1 cellular context compared by ENCODE assay signal in genomic region chr1:31897534-31898100, GRCh38.
TF ChIP-seq lines count a peak whose summit lies in the region.

No MANE protein-coding gene starts in this region.

TF ChIP-seq in HEK293, 187 proteins besides CTCF, POLR2A, EP300 and RAD21 (continued from another document and continues in another):
- TF ChIP-seq PRDM2 (tag by site-specific recombination; IDR thresholded peaks at IDR 0.05; ENCODE audit: borderline replicate concordance) (no peak), ZBTB6 (tag by site-specific recombination; IDR thresholded peaks at IDR 0.05) (peak; percentile 19; the same call in 1 of the 2 replicates), TRIM28 (IDR thresholded peaks at IDR 0.05; ENCODE audit: borderline replicate concordance, low read length) (peak; percentile 44; the same call in 1 of the 2 replicates), ZNF2 (tag by site-specific recombination; IDR thresholded peaks at IDR 0.05) (peak; percentile 90), ZNF707 (tag by site-specific recombination; IDR thresholded peaks at IDR 0.05) (no peak), SETDB1 (IDR thresholded peaks at IDR 0.05; ENCODE audit: insufficient read length, low read length) (no peak), PATZ1 (tag by site-specific recombination; IDR thresholded peaks at IDR 0.05) (0 out of 2 replicates have a peak, but pooled peaks have one; percentile 18), ZNF776 (tag by site-specific recombination; IDR thresholded peaks at IDR 0.05; ENCODE audit: borderline replicate concordance) (no peak), ZBTB1 (tag by site-specific recombination; IDR thresholded peaks at IDR 0.05) (no peak), ZNF223 (tag by site-specific recombination; IDR thresholded peaks at IDR 0.05) (no peak), ELK4 (IDR thresholded peaks at IDR 0.05; ENCODE audit: borderline replicate concordance, low read depth, low read length) (no peak), REPIN1 (tag by site-specific recombination; IDR thresholded peaks at IDR 0.05; ENCODE audit: low read depth) (no peak), ZNF610 (tag by site-specific recombination; IDR thresholded peaks at IDR 0.05; ENCODE audit: borderline replicate concordance) (0 out of 2 replicates have a peak, but pooled peaks have one; percentile 16), HOXA7 (CRISPR knock-in tag; IDR thresholded peaks at IDR 0.05; ENCODE audit: borderline replicate concordance) (no peak), KLF17 (tag by site-specific recombination; IDR thresholded peaks at IDR 0.05) (no peak), ZNF670 (tag by site-specific recombination; IDR thresholded peaks at IDR 0.05; ENCODE audit: low read depth) (no peak), ZNF248 (tag by site-specific recombination; IDR thresholded peaks at IDR 0.05) (no peak), ZNF184 (tag by site-specific recombination; IDR thresholded peaks at IDR 0.05) (0 out of 2 replicates have a peak, but pooled peaks have one; percentile 58), HOXC10 (CRISPR knock-in tag; IDR thresholded peaks at IDR 0.05) (no peak), KLF10 (tag by site-specific recombination; IDR thresholded peaks at IDR 0.05) (peak; percentile 73), ZNF202 (tag by site-specific recombination; IDR thresholded peaks at IDR 0.05; ENCODE audit: borderline replicate concordance) (no peak), ZNF292 (tag by site-specific recombination; IDR thresholded peaks at IDR 0.05; ENCODE audit: borderline replicate concordance, low read depth) (no peak), ZNF623 (tag by site-specific recombination; IDR thresholded peaks at IDR 0.05) (no peak), ZNF701 (tag by site-specific recombination; IDR thresholded peaks at IDR 0.05) (no peak), ZNF114 (tag by site-specific recombination; IDR thresholded peaks at IDR 0.05) (no peak), ZNF121 (tag by site-specific recombination; IDR thresholded peaks at IDR 0.05) (no peak), ZXDB (tag by site-specific recombination; IDR thresholded peaks at IDR 0.05) (peak; percentile 83), ZNF560 (tag by site-specific recombination; IDR thresholded peaks at IDR 0.05; ENCODE audit: borderline replicate concordance) (no peak), ZNF548 (tag by site-specific recombination; IDR thresholded peaks at IDR 0.05) (no peak), ZNF274 (IDR thresholded peaks at IDR 0.05; ENCODE audit: low read length) (no peak), ZNF274 (tag by site-specific recombination; IDR thresholded peaks at IDR 0.05; ENCODE audit: borderline replicate concordance) (no peak), MYNN (tag by site-specific recombination; IDR thresholded peaks at IDR 0.05; ENCODE audit: borderline replicate concordance) (no peak), ZNF791 (tag by site-specific recombination; IDR thresholded peaks at IDR 0.05) (no peak), ZNF558 (tag by site-specific recombination; IDR thresholded peaks at IDR 0.05) (no peak; the same call in 1 of the 2 replicates), ZBTB44 (tag by site-specific recombination; IDR thresholded peaks at IDR 0.05) (peak; percentile 98), ZBTB11 (tag by site-specific recombination; conservative IDR thresholded peaks at IDR 0.05; ENCODE audit: low read depth) (no peak), ZNF157 (tag by site-specific recombination; IDR thresholded peaks at IDR 0.05) (no peak), ZNF24 (tag by site-specific recombination; IDR thresholded peaks at IDR 0.05) (peak; percentile 74; the same call in 1 of the 2 replicates), EGR2 (tag by site-specific recombination; IDR thresholded peaks at IDR 0.05; ENCODE audit: low read depth) (no peak)
- TF ChIP-seq, protein P1, sequence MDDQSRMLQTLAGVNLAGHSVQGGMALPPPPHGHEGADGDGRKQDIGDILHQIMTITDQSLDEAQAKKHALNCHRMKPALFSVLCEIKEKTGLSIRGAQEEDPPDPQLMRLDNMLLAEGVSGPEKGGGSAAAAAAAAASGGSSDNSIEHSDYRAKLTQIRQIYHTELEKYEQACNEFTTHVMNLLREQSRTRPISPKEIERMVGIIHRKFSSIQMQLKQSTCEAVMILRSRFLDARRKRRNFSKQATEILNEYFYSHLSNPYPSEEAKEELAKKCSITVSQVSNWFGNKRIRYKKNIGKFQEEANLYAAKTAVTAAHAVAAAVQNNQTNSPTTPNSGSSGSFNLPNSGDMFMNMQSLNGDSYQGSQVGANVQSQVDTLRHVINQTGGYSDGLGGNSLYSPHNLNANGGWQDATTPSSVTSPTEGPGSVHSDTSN (CRISPR knock-in tag; IDR thresholded peaks at IDR 0.05): no peak
- TF ChIP-seq, protein P2, sequence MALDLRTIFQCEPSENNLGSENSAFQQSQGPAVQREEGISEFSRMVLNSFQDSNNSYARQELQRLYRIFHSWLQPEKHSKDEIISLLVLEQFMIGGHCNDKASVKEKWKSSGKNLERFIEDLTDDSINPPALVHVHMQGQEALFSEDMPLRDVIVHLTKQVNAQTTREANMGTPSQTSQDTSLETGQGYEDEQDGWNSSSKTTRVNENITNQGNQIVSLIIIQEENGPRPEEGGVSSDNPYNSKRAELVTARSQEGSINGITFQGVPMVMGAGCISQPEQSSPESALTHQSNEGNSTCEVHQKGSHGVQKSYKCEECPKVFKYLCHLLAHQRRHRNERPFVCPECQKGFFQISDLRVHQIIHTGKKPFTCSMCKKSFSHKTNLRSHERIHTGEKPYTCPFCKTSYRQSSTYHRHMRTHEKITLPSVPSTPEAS (tag by site-specific recombination; IDR thresholded peaks at IDR 0.05): 0 out of 2 replicates have a peak, but pooled peaks have one; percentile 16
